ENCODE assay signal across 7 cellular contexts in genomic region chr11:46380340-46381045, GRCh38. TPM values are rescaled to one million over a fixed set of nuclear protein-coding genes. Genes with fewer than 3 reads are reported as not detected.
DNase-seq lines count a peak whose midpoint lies in the region; ATAC-seq and TF ChIP-seq lines count a peak whose summit lies in the region.

No MANE protein-coding gene starts in this region.

- peak overlapping the region; percentile 93 for H3K4me3 ChIP-seq in thoracic aorta

- H3K36me3 ChIP-seq in thoracic aorta = peaks cover 12% of the 10 kb centered on the region

- H3K4me1 Mint-ChIP-seq in natural killer cell treated with Interleukin-12 subunit alpha and Interleukin-12 subunit beta and Interleukin-15 and Interleukin-18, amount 100 ng/mL, for 72 hours (ENCODE audit: low read depth in 2 of 2) = peaks cover 8 to 11% of the 10 kb centered on the region in 2 donors

- no peak for TF ChIP-seq CTCF in thoracic aorta (IDR thresholded peaks at IDR 0.05)

- no peaks in the 10 kb centered on the region for H3K27me3 ChIP-seq in thoracic aorta (replicated peaks; ENCODE audit: insufficient read depth)

- H3K27me3 Mint-ChIP-seq in natural killer cell treated with Interleukin-12 subunit alpha and Interleukin-12 subunit beta and Interleukin-15 and Interleukin-18, amount 100 ng/mL, for 72 hours = peaks cover 0 to 4% of the 10 kb centered on the region in 2 donors

- H3K4me3 Mint-ChIP-seq in natural killer cell treated with Interleukin-12 subunit alpha and Interleukin-12 subunit beta and Interleukin-15 and Interleukin-18, amount 100 ng/mL, for 72 hours = peak overlapping the region; percentile 80

- no peaks in the 10 kb centered on the region for H3K9me3 ChIP-seq in thoracic aorta

- H3K4me1 ChIP-seq in thoracic aorta (ENCODE audit: control insufficient read depth in 1 of 2, low read depth in 2 of 2) = peaks cover 9 to 11% of the 10 kb centered on the region in 2 donors

- ATAC-seq in GM19351 (IDR thresholded peaks at IDR 0.05; ENCODE audit: unreplicated experiment) (peak; percentile 34), esophagus mucosa (peak; percentile 36), thoracic aorta (ENCODE audit: insufficient number of reproducible peaks, low FRiP score, low read depth) (peak; percentile 32), GM18858 (IDR thresholded peaks at IDR 0.05; ENCODE audit: unreplicated experiment) (no peak)
- ATAC-seq in natural killer cell treated with Interleukin-12 subunit alpha and Interleukin-12 subunit beta and Interleukin-15 and Interleukin-18, amount 100 ng/mL, for 72 hours = peak; percentile 60 to 78

- no peaks in the 10 kb centered on the region for H3K9me3 Mint-ChIP-seq in natural killer cell treated with Interleukin-12 subunit alpha and Interleukin-12 subunit beta and Interleukin-15 and Interleukin-18, amount 100 ng/mL, for 72 hours

- H3K27ac ChIP-seq in thoracic aorta = peak overlapping the region in 1 of 2 donors; percentile 26

- DNase-seq in NCI-H2171 (lab: John Stamatoyannopoulos, UW) (peak; percentile 38), activated T-cell treated with anti-CD3 and anti-CD28 coated beads for 1 hour (ENCODE audit: low read depth) (peak; percentile 32), thoracic aorta (ENCODE audit: low spot score) (no peak)
- DNase-seq in natural killer cell treated with Interleukin-12 subunit alpha and Interleukin-12 subunit beta and Interleukin-15 and Interleukin-18, amount 100 ng/mL, for 72 hours (ENCODE audit: low spot score) = peak; percentile 76

- H3K36me3 Mint-ChIP-seq in natural killer cell treated with Interleukin-12 subunit alpha and Interleukin-12 subunit beta and Interleukin-15 and Interleukin-18, amount 100 ng/mL, for 72 hours = no peaks in the 10 kb centered on the region

- no peak overlapping the region for H3K27ac Mint-ChIP-seq in natural killer cell treated with Interleukin-12 subunit alpha and Interleukin-12 subunit beta and Interleukin-15 and Interleukin-18, amount 100 ng/mL, for 72 hours

RNA-seq across cellular contexts. Expression of gene MDK, which starts 1.0 kb away (rescaled TPM):
- 40.9 TPM for total RNA-seq in esophagus mucosa
- 1 to 10 TPM; 1.4 to 4.0 TPM for total RNA-seq in natural killer cell treated with Interleukin-12 subunit alpha and Interleukin-12 subunit beta and Interleukin-15 and Interleukin-18, amount 100 ng/mL, for 72 hours
- total RNA-seq in thoracic aorta = 10 to 100 TPM; 13.5 to 21.0 TPM

RNA-seq across cellular contexts. Expression of gene CHRM4, which starts 11.1 kb away (rescaled TPM):
- total RNA-seq in esophagus mucosa (0.12 TPM), thoracic aorta (1 to 10 TPM in 1 of 2 donors, not detected in 1; 1.8 TPM)
- total RNA-seq in natural killer cell treated with Interleukin-12 subunit alpha and Interleukin-12 subunit beta and Interleukin-15 and Interleukin-18, amount 100 ng/mL, for 72 hours = under 1 TPM; 0.75 to 0.81 TPM

RNA-seq across cellular contexts. Expression of gene DGKZ, which starts 33.2 kb away (rescaled TPM):
- total RNA-seq in esophagus mucosa = 31.4 TPM
- 100 to 1,000 TPM; 104 to 207 TPM for total RNA-seq in natural killer cell treated with Interleukin-12 subunit alpha and Interleukin-12 subunit beta and Interleukin-15 and Interleukin-18, amount 100 ng/mL, for 72 hours
- total RNA-seq in thoracic aorta = 10 to 100 TPM; 40.6 to 68.2 TPM
